1 cellular context compared by ENCODE assay signal in the genomic region with DNA sequence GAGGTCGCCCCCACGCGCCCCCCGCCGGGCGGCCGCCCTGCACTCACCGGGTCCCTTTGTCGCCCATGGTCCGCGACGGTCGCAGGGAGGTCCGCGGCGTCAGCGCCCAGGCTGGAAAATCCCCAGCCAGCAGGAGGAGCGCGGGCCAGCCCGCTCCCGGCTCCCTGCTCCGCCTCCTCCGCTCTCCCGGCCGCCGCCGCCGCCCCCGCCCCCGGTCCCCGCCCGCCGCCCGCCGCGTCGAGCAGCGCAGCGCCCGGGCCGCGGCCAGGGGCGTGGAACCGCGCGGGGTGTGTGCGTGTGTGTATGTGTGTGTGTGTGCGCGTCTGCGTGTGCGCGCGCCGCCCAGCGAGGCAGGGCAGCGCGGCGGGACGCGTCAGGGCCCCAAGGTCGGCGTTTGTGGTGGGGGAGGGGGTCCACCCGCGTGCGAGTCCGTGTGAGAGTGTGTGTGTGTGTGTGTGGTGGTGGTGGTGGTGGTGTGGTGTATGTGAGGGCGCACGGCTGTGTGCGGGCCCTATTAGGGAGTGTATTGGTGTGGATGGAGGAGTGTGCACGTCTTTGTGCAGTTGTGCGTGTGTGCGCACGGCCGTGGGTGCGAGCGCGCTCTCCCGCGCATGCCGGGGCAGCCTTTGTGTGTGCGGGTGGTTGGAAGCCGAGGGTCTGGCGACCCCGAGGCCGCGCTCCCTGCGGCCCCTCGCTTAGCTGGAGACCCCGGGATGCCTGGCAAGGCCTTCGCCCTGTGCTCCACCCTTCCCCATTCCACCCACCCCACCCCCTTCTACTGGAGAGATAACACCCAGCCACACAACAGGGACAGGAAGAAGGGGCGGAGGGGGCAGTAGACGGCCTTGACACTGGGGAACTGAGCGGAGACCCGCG.
TF ChIP-seq lines count a peak whose summit lies in the region.

A gene (minus strand): TSS at position 121 of the 876 bp plus-strand sequence. CDS start 54 bp downstream, at position 67.

TF ChIP-seq in HepG2, 621 proteins besides CTCF, POLR2A, EP300 and RAD21 (continued from another document and continues in another):
- TF ChIP-seq, protein P1, sequence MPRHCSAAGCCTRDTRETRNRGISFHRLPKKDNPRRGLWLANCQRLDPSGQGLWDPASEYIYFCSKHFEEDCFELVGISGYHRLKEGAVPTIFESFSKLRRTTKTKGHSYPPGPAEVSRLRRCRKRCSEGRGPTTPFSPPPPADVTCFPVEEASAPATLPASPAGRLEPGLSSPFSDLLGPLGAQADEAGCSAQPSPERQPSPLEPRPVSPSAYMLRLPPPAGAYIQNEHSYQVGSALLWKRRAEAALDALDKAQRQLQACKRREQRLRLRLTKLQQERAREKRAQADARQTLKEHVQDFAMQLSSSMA (CRISPR knock-in tag; IDR thresholded peaks at IDR 0.05) = no peak
- TF ChIP-seq ZFP36L2 (CRISPR knock-in tag; IDR thresholded peaks at IDR 0.05) (no peak), GATAD2A (CRISPR knock-in tag; IDR thresholded peaks at IDR 0.05) (peak; percentile 82), FOXK1 (CRISPR knock-in tag; IDR thresholded peaks at IDR 0.05; ENCODE audit: borderline replicate concordance, low read depth) (no peak; the same call in 1 of the 2 replicates), NR3C1 (CRISPR knock-in tag; IDR thresholded peaks at IDR 0.05) (no peak), ZNF557 (CRISPR knock-in tag; IDR thresholded peaks at IDR 0.05) (no peak), SIX1 (CRISPR knock-in tag; IDR thresholded peaks at IDR 0.05; ENCODE audit: borderline replicate concordance) (no peak), JUND (CRISPR knock-in tag; IDR thresholded peaks at IDR 0.05) (no peak), ZNF598 (CRISPR knock-in tag; IDR thresholded peaks at IDR 0.05; ENCODE audit: borderline replicate concordance) (no peak), HMGA1 (CRISPR knock-in tag; conservative IDR thresholded peaks at IDR 0.05) (no peak), EEA1 (CRISPR knock-in tag; IDR thresholded peaks at IDR 0.05; ENCODE audit: borderline replicate concordance) (peak; percentile 56; the same call in 1 of the 2 replicates), MEF2D (CRISPR knock-in tag; IDR thresholded peaks at IDR 0.05) (peak; percentile 82), XRCC5 (optimal IDR thresholded peaks at IDR 0.05; ENCODE audit: low read length) (no peak), ZNF577 (CRISPR knock-in tag; IDR thresholded peaks at IDR 0.05; ENCODE audit: borderline replicate concordance, low read depth) (no peak), ZNF891 (CRISPR knock-in tag; IDR thresholded peaks at IDR 0.05) (no peak; the same call in 1 of the 2 replicates), HNRNPL (IDR thresholded peaks at IDR 0.05; ENCODE audit: low read depth, low read length) (peak; percentile 77; the same call in 1 of the 2 replicates), MTA3 (CRISPR knock-in tag; IDR thresholded peaks at IDR 0.05) (no peak), RFXANK (CRISPR knock-in tag; IDR thresholded peaks at IDR 0.05) (no peak), CEBPB (IDR thresholded peaks at IDR 0.05; ENCODE audit: borderline replicate concordance, low read depth, low read length) (no peak), ZNF776 (CRISPR knock-in tag; IDR thresholded peaks at IDR 0.05) (no peak), ZNF124 (CRISPR knock-in tag; IDR thresholded peaks at IDR 0.05) (no peak; the same call in 1 of the 2 replicates), ZNF496 (CRISPR knock-in tag; IDR thresholded peaks at IDR 0.05; ENCODE audit: insufficient replicate concordance) (no peak), ZNF549 (CRISPR knock-in tag; IDR thresholded peaks at IDR 0.05) (no peak), SYNCRIP (IDR thresholded peaks at IDR 0.05; ENCODE audit: insufficient read depth, low read depth, low read length) (no peak), PCBP2 (optimal IDR thresholded peaks at IDR 0.05; ENCODE audit: low read depth, low read length, poor library complexity, severe bottlenecking) (peak; percentile 25), ZNF30 (CRISPR knock-in tag; IDR thresholded peaks at IDR 0.05) (no peak), ZNF724P (CRISPR knock-in tag; IDR thresholded peaks at IDR 0.05; ENCODE audit: borderline replicate concordance) (no peak), HMG20B (CRISPR knock-in tag; conservative IDR thresholded peaks at IDR 0.05) (peak; percentile 55; the same call in 1 of the 2 replicates), ZSCAN29 (CRISPR knock-in tag; conservative IDR thresholded peaks at IDR 0.05) (0 out of 2 replicates have a peak, but pooled peaks have one; percentile 23), YY1 (IDR thresholded peaks at IDR 0.05; ENCODE audit: insufficient read depth, insufficient replicate concordance, low read depth, low read length) (peak; percentile 62), ELF1 (CRISPR knock-in tag; IDR thresholded peaks at IDR 0.05) (peak; percentile 80), ZNF260 (CRISPR knock-in tag; IDR thresholded peaks at IDR 0.05; ENCODE audit: borderline replicate concordance, low read depth) (no peak), KLF6 (CRISPR knock-in tag; IDR thresholded peaks at IDR 0.05) (no peak), NRL (CRISPR knock-in tag; IDR thresholded peaks at IDR 0.05; ENCODE audit: borderline replicate concordance) (no peak)
- TF ChIP-seq, protein P2, sequence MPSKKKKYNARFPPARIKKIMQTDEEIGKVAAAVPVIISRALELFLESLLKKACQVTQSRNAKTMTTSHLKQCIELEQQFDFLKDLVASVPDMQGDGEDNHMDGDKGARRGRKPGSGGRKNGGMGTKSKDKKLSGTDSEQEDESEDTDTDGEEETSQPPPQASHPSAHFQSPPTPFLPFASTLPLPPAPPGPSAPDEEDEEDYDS (CRISPR knock-in tag; IDR thresholded peaks at IDR 0.05) = no peak; the same call in none of the 2 replicates
- TF ChIP-seq, protein P3, sequence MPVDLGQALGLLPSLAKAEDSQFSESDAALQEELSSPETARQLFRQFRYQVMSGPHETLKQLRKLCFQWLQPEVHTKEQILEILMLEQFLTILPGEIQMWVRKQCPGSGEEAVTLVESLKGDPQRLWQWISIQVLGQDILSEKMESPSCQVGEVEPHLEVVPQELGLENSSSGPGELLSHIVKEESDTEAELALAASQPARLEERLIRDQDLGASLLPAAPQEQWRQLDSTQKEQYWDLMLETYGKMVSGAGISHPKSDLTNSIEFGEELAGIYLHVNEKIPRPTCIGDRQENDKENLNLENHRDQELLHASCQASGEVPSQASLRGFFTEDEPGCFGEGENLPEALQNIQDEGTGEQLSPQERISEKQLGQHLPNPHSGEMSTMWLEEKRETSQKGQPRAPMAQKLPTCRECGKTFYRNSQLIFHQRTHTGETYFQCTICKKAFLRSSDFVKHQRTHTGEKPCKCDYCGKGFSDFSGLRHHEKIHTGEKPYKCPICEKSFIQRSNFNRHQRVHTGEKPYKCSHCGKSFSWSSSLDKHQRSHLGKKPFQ (CRISPR knock-in tag; IDR thresholded peaks at IDR 0.05; ENCODE audit: insufficient replicate concordance) = peak; percentile 70
- TF ChIP-seq, protein P4, sequence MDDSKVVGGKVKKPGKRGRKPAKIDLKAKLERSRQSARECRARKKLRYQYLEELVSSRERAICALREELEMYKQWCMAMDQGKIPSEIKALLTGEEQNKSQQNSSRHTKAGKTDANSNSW (CRISPR knock-in tag; IDR thresholded peaks at IDR 0.05; ENCODE audit: borderline replicate concordance) = no peak; the same call in 1 of the 2 replicates
- TF ChIP-seq, protein P5, sequence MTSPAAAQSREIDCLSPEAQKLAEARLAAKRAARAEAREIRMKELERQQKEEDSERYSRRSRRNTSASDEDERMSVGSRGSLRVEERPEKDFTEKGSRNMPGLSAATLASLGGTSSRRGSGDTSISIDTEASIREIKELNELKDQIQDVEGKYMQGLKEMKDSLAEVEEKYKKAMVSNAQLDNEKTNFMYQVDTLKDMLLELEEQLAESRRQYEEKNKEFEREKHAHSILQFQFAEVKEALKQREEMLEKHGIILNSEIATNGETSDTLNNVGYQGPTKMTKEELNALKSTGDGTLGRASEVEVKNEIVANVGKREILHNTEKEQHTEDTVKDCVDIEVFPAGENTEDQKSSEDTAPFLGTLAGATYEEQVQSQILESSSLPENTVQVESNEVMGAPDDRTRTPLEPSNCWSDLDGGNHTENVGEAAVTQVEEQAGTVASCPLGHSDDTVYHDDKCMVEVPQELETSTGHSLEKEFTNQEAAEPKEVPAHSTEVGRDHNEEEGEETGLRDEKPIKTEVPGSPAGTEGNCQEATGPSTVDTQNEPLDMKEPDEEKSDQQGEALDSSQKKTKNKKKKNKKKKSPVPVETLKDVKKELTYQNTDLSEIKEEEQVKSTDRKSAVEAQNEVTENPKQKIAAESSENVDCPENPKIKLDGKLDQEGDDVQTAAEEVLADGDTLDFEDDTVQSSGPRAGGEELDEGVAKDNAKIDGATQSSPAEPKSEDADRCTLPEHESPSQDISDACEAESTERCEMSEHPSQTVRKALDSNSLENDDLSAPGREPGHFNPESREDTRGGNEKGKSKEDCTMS (CRISPR knock-in tag; conservative IDR thresholded peaks at IDR 0.05) = no peak
- TF ChIP-seq, protein P6, sequence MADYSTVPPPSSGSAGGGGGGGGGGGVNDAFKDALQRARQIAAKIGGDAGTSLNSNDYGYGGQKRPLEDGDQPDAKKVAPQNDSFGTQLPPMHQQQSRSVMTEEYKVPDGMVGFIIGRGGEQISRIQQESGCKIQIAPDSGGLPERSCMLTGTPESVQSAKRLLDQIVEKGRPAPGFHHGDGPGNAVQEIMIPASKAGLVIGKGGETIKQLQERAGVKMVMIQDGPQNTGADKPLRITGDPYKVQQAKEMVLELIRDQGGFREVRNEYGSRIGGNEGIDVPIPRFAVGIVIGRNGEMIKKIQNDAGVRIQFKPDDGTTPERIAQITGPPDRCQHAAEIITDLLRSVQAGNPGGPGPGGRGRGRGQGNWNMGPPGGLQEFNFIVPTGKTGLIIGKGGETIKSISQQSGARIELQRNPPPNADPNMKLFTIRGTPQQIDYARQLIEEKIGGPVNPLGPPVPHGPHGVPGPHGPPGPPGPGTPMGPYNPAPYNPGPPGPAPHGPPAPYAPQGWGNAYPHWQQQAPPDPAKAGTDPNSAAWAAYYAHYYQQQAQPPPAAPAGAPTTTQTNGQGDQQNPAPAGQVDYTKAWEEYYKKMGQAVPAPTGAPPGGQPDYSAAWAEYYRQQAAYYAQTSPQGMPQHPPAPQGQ (CRISPR knock-in tag; IDR thresholded peaks at IDR 0.05; ENCODE audit: borderline replicate concordance) = 0 out of 2 replicates have a peak, but pooled peaks have one; percentile 50
- TF ChIP-seq, protein P7, sequence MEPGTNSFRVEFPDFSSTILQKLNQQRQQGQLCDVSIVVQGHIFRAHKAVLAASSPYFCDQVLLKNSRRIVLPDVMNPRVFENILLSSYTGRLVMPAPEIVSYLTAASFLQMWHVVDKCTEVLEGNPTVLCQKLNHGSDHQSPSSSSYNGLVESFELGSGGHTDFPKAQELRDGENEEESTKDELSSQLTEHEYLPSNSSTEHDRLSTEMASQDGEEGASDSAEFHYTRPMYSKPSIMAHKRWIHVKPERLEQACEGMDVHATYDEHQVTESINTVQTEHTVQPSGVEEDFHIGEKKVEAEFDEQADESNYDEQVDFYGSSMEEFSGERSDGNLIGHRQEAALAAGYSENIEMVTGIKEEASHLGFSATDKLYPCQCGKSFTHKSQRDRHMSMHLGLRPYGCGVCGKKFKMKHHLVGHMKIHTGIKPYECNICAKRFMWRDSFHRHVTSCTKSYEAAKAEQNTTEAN (CRISPR knock-in tag; conservative IDR thresholded peaks at IDR 0.05) = peak; percentile 89
- TF ChIP-seq, protein P8, sequence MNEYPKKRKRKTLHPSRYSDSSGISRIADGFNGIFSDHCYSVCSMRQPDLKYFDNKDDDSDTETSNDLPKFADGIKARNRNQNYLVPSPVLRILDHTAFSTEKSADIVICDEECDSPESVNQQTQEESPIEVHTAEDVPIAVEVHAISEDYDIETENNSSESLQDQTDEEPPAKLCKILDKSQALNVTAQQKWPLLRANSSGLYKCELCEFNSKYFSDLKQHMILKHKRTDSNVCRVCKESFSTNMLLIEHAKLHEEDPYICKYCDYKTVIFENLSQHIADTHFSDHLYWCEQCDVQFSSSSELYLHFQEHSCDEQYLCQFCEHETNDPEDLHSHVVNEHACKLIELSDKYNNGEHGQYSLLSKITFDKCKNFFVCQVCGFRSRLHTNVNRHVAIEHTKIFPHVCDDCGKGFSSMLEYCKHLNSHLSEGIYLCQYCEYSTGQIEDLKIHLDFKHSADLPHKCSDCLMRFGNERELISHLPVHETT (CRISPR knock-in tag; conservative IDR thresholded peaks at IDR 0.05) = peak; percentile 45; the same call in 1 of the 2 replicates
- TF ChIP-seq, protein P9, sequence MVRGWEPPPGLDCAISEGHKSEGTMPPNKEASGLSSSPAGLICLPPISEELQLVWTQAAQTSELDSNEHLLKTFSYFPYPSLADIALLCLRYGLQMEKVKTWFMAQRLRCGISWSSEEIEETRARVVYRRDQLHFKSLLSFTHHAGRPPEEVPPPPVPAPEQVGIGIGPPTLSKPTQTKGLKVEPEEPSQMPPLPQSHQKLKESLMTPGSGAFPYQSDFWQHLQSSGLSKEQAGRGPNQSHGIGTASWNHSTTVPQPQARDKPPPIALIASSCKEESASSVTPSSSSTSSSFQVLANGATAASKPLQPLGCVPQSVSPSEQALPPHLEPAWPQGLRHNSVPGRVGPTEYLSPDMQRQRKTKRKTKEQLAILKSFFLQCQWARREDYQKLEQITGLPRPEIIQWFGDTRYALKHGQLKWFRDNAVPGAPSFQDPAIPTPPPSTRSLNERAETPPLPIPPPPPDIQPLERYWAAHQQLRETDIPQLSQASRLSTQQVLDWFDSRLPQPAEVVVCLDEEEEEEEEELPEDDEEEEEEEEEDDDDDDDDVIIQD (CRISPR knock-in tag; IDR thresholded peaks at IDR 0.05; ENCODE audit: low read depth) = 0 out of 2 replicates have a peak, but pooled peaks have one; percentile 15
- TF ChIP-seq, protein P10, sequence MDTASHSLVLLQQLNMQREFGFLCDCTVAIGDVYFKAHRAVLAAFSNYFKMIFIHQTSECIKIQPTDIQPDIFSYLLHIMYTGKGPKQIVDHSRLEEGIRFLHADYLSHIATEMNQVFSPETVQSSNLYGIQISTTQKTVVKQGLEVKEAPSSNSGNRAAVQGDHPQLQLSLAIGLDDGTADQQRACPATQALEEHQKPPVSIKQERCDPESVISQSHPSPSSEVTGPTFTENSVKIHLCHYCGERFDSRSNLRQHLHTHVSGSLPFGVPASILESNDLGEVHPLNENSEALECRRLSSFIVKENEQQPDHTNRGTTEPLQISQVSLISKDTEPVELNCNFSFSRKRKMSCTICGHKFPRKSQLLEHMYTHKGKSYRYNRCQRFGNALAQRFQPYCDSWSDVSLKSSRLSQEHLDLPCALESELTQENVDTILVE (CRISPR knock-in tag; IDR thresholded peaks at IDR 0.05) = peak; percentile 52; the same call in 1 of the 2 replicates
- TF ChIP-seq, protein P11, sequence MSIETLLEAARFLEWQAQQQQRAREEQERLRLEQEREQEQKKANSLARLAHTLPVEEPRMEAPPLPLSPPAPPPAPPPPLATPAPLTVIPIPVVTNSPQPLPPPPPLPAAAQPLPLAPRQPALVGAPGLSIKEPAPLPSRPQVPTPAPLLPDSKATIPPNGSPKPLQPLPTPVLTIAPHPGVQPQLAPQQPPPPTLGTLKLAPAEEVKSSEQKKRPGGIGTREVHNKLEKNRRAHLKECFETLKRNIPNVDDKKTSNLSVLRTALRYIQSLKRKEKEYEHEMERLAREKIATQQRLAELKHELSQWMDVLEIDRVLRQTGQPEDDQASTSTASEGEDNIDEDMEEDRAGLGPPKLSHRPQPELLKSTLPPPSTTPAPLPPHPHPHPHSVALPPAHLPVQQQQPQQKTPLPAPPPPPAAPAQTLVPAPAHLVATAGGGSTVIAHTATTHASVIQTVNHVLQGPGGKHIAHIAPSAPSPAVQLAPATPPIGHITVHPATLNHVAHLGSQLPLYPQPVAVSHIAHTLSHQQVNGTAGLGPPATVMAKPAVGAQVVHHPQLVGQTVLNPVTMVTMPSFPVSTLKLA (IDR thresholded peaks at IDR 0.05) = no peak
